ENCODE assay signal across 8 cellular contexts in the genomic region with DNA sequence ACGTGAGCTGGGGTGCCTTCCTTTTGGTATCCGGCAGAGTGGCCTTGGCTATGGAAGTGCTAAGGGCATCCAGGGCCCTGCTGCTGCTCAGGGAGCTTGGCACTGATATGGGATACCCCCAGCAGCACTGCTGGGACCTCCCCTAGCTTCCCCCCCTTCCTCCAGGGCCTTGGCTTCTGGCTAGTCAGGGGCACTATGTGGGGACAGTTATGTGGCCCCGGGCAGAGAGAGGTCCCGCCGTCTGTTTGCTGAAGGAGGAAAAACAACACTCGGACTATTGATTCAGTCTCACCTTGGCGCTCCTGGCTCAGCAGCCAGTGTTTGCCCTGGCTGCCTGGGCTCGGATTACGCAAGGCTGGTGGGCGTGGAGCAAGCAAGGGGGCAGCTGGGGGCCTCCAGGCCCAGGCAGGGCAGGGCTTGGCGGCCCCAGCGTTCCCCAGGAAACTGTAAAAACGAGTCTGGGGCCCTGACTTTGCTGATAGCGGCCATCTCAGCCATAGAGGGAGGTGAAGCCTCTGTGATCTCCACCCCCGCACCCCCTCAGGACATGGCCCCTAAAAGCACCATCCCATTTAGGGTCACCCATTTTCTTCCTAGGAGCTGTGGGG. TPM values are rescaled to one million over a fixed set of nuclear protein-coding genes. Genes with fewer than 3 reads are reported as not detected.
DNase-seq lines count a peak whose midpoint lies in the region; ATAC-seq and TF ChIP-seq lines count a peak whose summit lies in the region.

No MANE protein-coding gene starts in this region.

- TF ChIP-seq CTCF in VCaP (conservative IDR thresholded peaks at IDR 0.05) (no peak), suprapubic skin (IDR thresholded peaks at IDR 0.05) (no peak), BE2C (IDR thresholded peaks at IDR 0.05; ENCODE audit: low read depth, low read length) (no peak)

- peaks cover 45% of the 10 kb centered on the region for H3K36me3 Mint-ChIP-seq in activated CD4-positive, alpha-beta T cell treated with anti-CD3 and anti-CD28 coated beads, Interleukin-2, amount 10 ng/mL, durations not matched to agents 7 days and 5 days (ENCODE audit: low read depth)

- H3K27me3 Mint-ChIP-seq in activated CD4-positive, alpha-beta T cell treated with anti-CD3 and anti-CD28 coated beads, Interleukin-2, amount 10 ng/mL, durations not matched to agents 7 days and 5 days, result no peaks in the 10 kb centered on the region

- no peak for TF ChIP-seq EP300 in suprapubic skin (IDR thresholded peaks at IDR 0.05)

- peaks cover 19% of the 10 kb centered on the region for H3K36me3 ChIP-seq in iPS-20b (ENCODE audit: insufficient read depth, low read depth, low read length)
- H3K36me3 ChIP-seq in suprapubic skin, result peaks cover 38% of the 10 kb centered on the region
- peaks cover 10% of the 10 kb centered on the region for H3K36me3 ChIP-seq in BE2C

- H3K27me3 ChIP-seq in iPS-20b (ENCODE audit: insufficient read depth, low read length) (no peaks in the 10 kb centered on the region), suprapubic skin (no peaks in the 10 kb centered on the region), BE2C (no peaks in the 10 kb centered on the region)

- CTCF ChIA-PET in activated CD4-positive, alpha-beta T cell treated with anti-CD3 and anti-CD28 coated beads, Interleukin-2, amount 10 ng/mL, durations not matched to agents 7 days and 5 days (lab: Charles Lee), result interaction anchor here (0.7 to 2.4 kb wide), 11 partner anchors 10 to 147 kb away, joined by 3 to 11 read pairs (median 3); partner anchors contain the start of genes HDDC3 and UNC45A

- POLR2A ChIA-PET in activated CD4-positive, alpha-beta T cell treated with anti-CD3 and anti-CD28 coated beads, Interleukin-2, amount 10 ng/mL, durations not matched to agents 7 days and 5 days (lab: Charles Lee), result no interaction called here

- peak overlapping the region; percentile 91 for H3K27ac Mint-ChIP-seq in activated CD4-positive, alpha-beta T cell treated with anti-CD3 and anti-CD28 coated beads, Interleukin-2, amount 10 ng/mL, durations not matched to agents 7 days and 5 days

- TF ChIP-seq POLR2A in suprapubic skin (IDR thresholded peaks at IDR 0.05), result no peak

- no peak for ATAC-seq in HG02970 (IDR thresholded peaks at IDR 0.05; ENCODE audit: low FRiP score, unreplicated experiment)

- H3K27ac ChIP-seq in VCaP, result peak overlapping the region; percentile 98
- no peak overlapping the region for H3K27ac ChIP-seq in iPS-20b (ENCODE audit: low read length)
- no peak overlapping the region for H3K27ac ChIP-seq in suprapubic skin

- H3K9ac ChIP-seq in iPS-20b (ENCODE audit: low read depth, low read length), result peak overlapping the region; percentile 1; the same call in 1 of the 2 replicates

- H3K9me3 ChIP-seq in iPS-20b (ENCODE audit: insufficient read depth, low read depth, low read length), result no peaks in the 10 kb centered on the region
- H3K9me3 ChIP-seq in suprapubic skin, result no peaks in the 10 kb centered on the region
- H3K9me3 ChIP-seq in BE2C, result no peaks in the 10 kb centered on the region

- 61% methylated on average over 11 of the region's 15 CpGs for WGBS in suprapubic skin

- H3K4me1 ChIP-seq in iPS-20b (ENCODE audit: insufficient read depth, low read length), result peaks cover 31% of the 10 kb centered on the region
- peaks cover 46% of the 10 kb centered on the region for H3K4me1 ChIP-seq in suprapubic skin
- H3K4me1 ChIP-seq in BE2C, result peaks cover 8% of the 10 kb centered on the region; the same call in 1 of the 2 replicates

- H3K9me3 Mint-ChIP-seq in activated CD4-positive, alpha-beta T cell treated with anti-CD3 and anti-CD28 coated beads, Interleukin-2, amount 10 ng/mL, durations not matched to agents 7 days and 5 days, result no peaks in the 10 kb centered on the region

- H3K4me3 Mint-ChIP-seq in activated CD4-positive, alpha-beta T cell treated with anti-CD3 and anti-CD28 coated beads, Interleukin-2, amount 10 ng/mL, durations not matched to agents 7 days and 5 days, result peak overlapping the region; percentile 89

- H3K4me1 Mint-ChIP-seq in activated CD4-positive, alpha-beta T cell treated with anti-CD3 and anti-CD28 coated beads, Interleukin-2, amount 10 ng/mL, durations not matched to agents 7 days and 5 days, result peaks cover 60% of the 10 kb centered on the region

- no peak for DNase-seq in activated CD4-positive, alpha-beta T cell treated with anti-CD3 and anti-CD28 coated beads, Interleukin-2, amount 10 ng/mL, durations not matched to agents 7 days and 5 days
- DNase-seq in activated CD4-positive, alpha-beta T cell treated with anti-CD3 and anti-CD28 coated beads for 48 hours, result no peak
- peak in 1 of 2 donors; percentile 61 for DNase-seq in suprapubic skin (ENCODE audit: low spot score in 2 of 2)
- DNase-seq in BE2C, result no peak
- no peak for DNase-seq in OCI-M1 (lab: John Stamatoyannopoulos, UW)

- H3K4me3 ChIP-seq in iPS-20b (ENCODE audit: low read length), result 0 out of 2 replicates have a peak overlapping the region, but pooled peaks have one; percentile 5
- H3K4me3 ChIP-seq in suprapubic skin, result peak overlapping the region; percentile 81
- H3K4me3 ChIP-seq in BE2C (ENCODE audit: low read depth, low read length), result no peak overlapping the region

RNA-seq across cellular contexts. Expression of gene FURIN, which starts 5.7 kb away (rescaled TPM):
- total RNA-seq in activated CD4-positive, alpha-beta T cell treated with anti-CD3 and anti-CD28 coated beads, Interleukin-2, amount 10 ng/mL, durations not matched to agents 7 days and 5 days, result 100 to 1,000 TPM; 148 to 153 TPM
- 100 to 1,000 TPM in 2 of 4 donors, 10 to 100 TPM in 2; 61.6 to 120 (median 100) TPM for total RNA-seq in suprapubic skin
- polyA plus RNA-seq in BE2C (2012; ENCODE audit: insufficient read depth, insufficient read length, low read depth), result 41.1 TPM

RNA-seq across cellular contexts. Expression of gene FES, which starts 10.2 kb away (rescaled TPM):
- total RNA-seq in activated CD4-positive, alpha-beta T cell treated with anti-CD3 and anti-CD28 coated beads, Interleukin-2, amount 10 ng/mL, durations not matched to agents 7 days and 5 days, result 10 to 100 TPM in 1 of 2 experiments, 1 to 10 TPM in 1; 8.6 to 10.7 TPM
- 10 to 100 TPM in 3 of 4 donors, 1 to 10 TPM in 1; 6.3 to 18.7 (median 11.8) TPM for total RNA-seq in suprapubic skin
- 11.9 TPM for polyA plus RNA-seq in BE2C (2012; ENCODE audit: insufficient read depth, insufficient read length, low read depth)

RNA-seq across cellular contexts. Expression of gene MAN2A2, which starts 29.0 kb away (rescaled TPM):
- total RNA-seq in activated CD4-positive, alpha-beta T cell treated with anti-CD3 and anti-CD28 coated beads, Interleukin-2, amount 10 ng/mL, durations not matched to agents 7 days and 5 days, result 10 to 100 TPM; 77.4 to 97.4 TPM
- total RNA-seq in suprapubic skin, result 10 to 100 TPM; 51.3 to 91.9 (median 62.2) TPM
- polyA plus RNA-seq in BE2C (2012; ENCODE audit: insufficient read depth, insufficient read length, low read depth), result 111 TPM

RNA-seq across cellular contexts. Expression of gene HDDC3, which starts 58.2 kb away (rescaled TPM):
- 10 to 100 TPM; 22.9 to 26.2 TPM for total RNA-seq in activated CD4-positive, alpha-beta T cell treated with anti-CD3 and anti-CD28 coated beads, Interleukin-2, amount 10 ng/mL, durations not matched to agents 7 days and 5 days
- total RNA-seq in suprapubic skin, result 100 to 1,000 TPM in 1 of 4 donors, 10 to 100 TPM in 3; 13.5 to 119 (median 17.0) TPM
- polyA plus RNA-seq in BE2C (2012; ENCODE audit: insufficient read depth, insufficient read length, low read depth), result 58.6 TPM
